20 cellular contexts compared by ENCODE assay signal in the genomic region with DNA sequence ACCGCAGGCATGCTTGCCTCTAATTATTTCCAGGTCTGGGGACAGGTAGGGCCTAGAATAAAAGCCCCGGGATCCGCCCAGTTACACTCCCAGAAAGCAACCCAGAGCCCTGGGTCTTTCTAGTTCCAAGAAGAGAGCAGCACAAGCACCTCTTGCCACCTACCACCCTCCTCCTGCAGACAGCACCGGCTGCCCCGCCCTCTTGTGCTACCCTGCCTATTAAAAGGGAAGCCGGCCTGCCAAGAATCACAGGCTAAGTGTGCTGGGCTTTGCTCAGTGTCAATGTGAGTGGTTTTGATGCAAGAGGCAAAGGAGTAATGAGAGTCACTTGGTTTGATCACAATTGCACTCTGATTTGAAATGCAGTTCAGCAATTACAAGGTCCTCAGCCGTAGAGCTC.
DNase-seq lines count a peak whose midpoint lies in the region; ATAC-seq lines count a peak whose summit lies in the region.
"Had no signal": no experiment of that assay in that cellular context is flagged by ENCODE, and none has a peak within 500 bp of the region (broad histone marks: within the 10 kb centered on the region; RNA-seq: fewer than 3 reads in every experiment).

No MANE protein-coding gene starts in this region.

- peaks cover 0 to 9% of the 10 kb centered on the region in 2 donors for H3K9me3 Mint-ChIP-seq in activated naive CD4-positive, alpha-beta T cell treated with anti-CD3 and anti-CD28 coated beads, Interleukin-2, amount 50 U/mL, for 72 hours
- H3K9me3 Mint-ChIP-seq: activated T-cell treated with anti-CD3 and anti-CD28 coated beads, Interleukin-2, amount 50 U/mL, for 24 hours had no signal

- H3K27ac Mint-ChIP-seq in activated naive CD4-positive, alpha-beta T cell treated with anti-CD3 and anti-CD28 coated beads, Interleukin-2, amount 50 U/mL, for 72 hours = no peak overlapping the region
- H3K27ac Mint-ChIP-seq: activated naive CD8-positive, alpha-beta T cell; activated T-cell treated with anti-CD3 and anti-CD28 coated beads, Interleukin-2, amount 50 U/mL, for 24 hours; dendritic cell treated with granulocyte-macrophage colony-stimulating factor and Interleukin-4, amounts not matched to agents 40 ng/mL and 50 ng/mL, for 4 days; stimulated activated naive CD8-positive, alpha-beta T cell treated with anti-CD3 and anti-CD28 coated beads, Interleukin-15, amount 100 ng/mL, for 72 hours had no signal

- DNase-seq in COR-L47 (lab: John Stamatoyannopoulos, UW) = peak; percentile 79
- peak; percentile 60 for DNase-seq in NCI-H1105 (lab: John Stamatoyannopoulos, UW)
- peak; percentile 92 for DNase-seq in NCI-H345 treated with DMSO at 0.1 percent for 48 hours (lab: John Stamatoyannopoulos, UW; ENCODE audit: unreplicated experiment)
- DNase-seq in left ventricle myocardium superior = peak; percentile 78
- DNase-seq in islet precursor cell = no peak
- DNase-seq in activated naive CD4-positive, alpha-beta T cell treated with anti-CD3 and anti-CD28 coated beads, Interleukin-2, amount 50 U/mL, for 72 hours (ENCODE audit: low spot score in 2 of 2) = no peak
- DNase-seq in activated CD4-positive, CD25-positive, alpha-beta regulatory T cell (lab: John Stamatoyannopoulos, UW) = no peak
- DNase-seq: activated CD4-positive, alpha-beta T cell treated with anti-CD3 and anti-CD28 coated beads, Interleukin-2, amount 50 U/mL, for 4 hours; activated T-cell treated with anti-CD3 and anti-CD28 coated beads, Interleukin-2, amount 50 U/mL, for 24 hours; HCEC 1CT; NCI-H524; PC-9; right lobe of liver; stimulated activated naive CD8-positive, alpha-beta T cell treated with anti-CD3 and anti-CD28 coated beads, Interleukin-15, amount 100 ng/mL, for 72 hours had no signal

- ATAC-seq in left ventricle myocardium superior (peak; percentile 99), GM18867 (IDR thresholded peaks at IDR 0.05; ENCODE audit: unreplicated experiment) (no peak)
- no peak for ATAC-seq in activated naive CD4-positive, alpha-beta T cell treated with anti-CD3 and anti-CD28 coated beads, Interleukin-2, amount 50 U/mL, for 72 hours
- ATAC-seq: GM12878; right lobe of liver; SK-N-SH treated with all-trans-retinoic acid at 6 μM for 48 hours; stimulated activated naive CD8-positive, alpha-beta T cell treated with anti-CD3 and anti-CD28 coated beads, Interleukin-15, amount 100 ng/mL, for 72 hours had no signal

- intact Hi-C loops in left ventricle myocardium superior (cut with micrococcal nuclease) = no loop called here

- H3K36me3 Mint-ChIP-seq in activated naive CD4-positive, alpha-beta T cell treated with anti-CD3 and anti-CD28 coated beads, Interleukin-2, amount 50 U/mL, for 72 hours = peaks cover 0 to 4% of the 10 kb centered on the region in 2 donors
- H3K36me3 Mint-ChIP-seq: activated naive CD8-positive, alpha-beta T cell; brain had no signal

Comparison
In these comparisons a context has a peak if more than half of its experiments do, and no peak if none do; other contexts are left out.
1. DNase-seq: peak in COR-L47 (single experiment), NCI-H1105 (single experiment), NCI-H345 treated with DMSO at 0.1 percent for 48 hours (single experiment) and left ventricle myocardium superior (single experiment); none in islet precursor cell (single experiment), activated naive CD4-positive, alpha-beta T cell treated with anti-CD3 and anti-CD28 coated beads, Interleukin-2, amount 50 U/mL, for 72 hours (0 of 2) and activated CD4-positive, CD25-positive, alpha-beta regulatory T cell (0 of 4).